8 cellular contexts compared by ENCODE assay signal in the genomic region with DNA sequence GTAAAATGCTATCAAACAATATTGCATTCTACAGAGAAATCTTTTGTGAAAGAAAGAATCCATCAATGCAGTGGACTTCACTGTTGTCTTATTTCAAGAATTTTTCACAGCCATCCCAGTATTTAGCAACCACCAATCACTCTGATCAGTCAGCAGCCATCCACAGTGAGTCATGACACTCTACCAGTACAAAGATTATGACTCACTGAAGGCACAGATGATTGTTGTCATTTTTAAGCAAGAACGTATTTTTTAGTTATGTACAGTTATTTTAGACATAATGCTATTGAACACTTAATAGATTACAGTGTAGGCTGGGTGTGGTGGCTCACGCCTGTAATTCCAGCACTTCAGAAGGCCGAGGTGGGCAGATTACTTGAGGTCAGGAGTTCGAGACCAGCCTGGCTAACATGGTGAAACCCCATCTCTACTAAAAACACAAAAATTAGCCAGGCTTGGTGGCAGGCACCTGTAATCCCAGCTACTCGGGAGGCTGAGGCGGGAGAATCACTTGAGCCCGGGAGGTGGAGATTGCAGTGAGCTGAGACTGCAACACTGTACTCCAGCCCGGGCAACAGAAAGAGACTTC. TPM values are rescaled to one million over a fixed set of nuclear protein-coding genes. Genes with fewer than 3 reads are reported as not detected.
DNase-seq lines count a peak whose midpoint lies in the region; ATAC-seq and TF ChIP-seq lines count a peak whose summit lies in the region.
"Not testable (repeated sequence)": the region's sequence is repeated elsewhere in the genome, so short reads cannot be mapped to it uniquely, and the experiment has no call there.

No MANE protein-coding gene starts in this region.

- not testable (repeated sequence) for TF ChIP-seq CTCF in choroid plexus epithelial cell (conservative IDR thresholded peaks at IDR 0.05; ENCODE audit: low read depth, low read length)

- H3K27ac Mint-ChIP-seq in activated T-helper 17 cell treated with anti-CD3 and anti-CD28 coated beads, Interleukin-2, amount 50 U/mL, for 72 hours, result not testable (repeated sequence)

- H3K4me3 ChIP-seq in choroid plexus epithelial cell (ENCODE audit: low read depth, low read length), result not testable (repeated sequence)

- H3K4me1 Mint-ChIP-seq in activated T-helper 17 cell treated with anti-CD3 and anti-CD28 coated beads, Interleukin-2, amount 50 U/mL, for 72 hours, result not testable (repeated sequence)

- H3K9me3 Mint-ChIP-seq in activated T-helper 17 cell treated with anti-CD3 and anti-CD28 coated beads, Interleukin-2, amount 50 U/mL, for 72 hours, result not testable (repeated sequence)

- not testable (repeated sequence) for H3K4me3 Mint-ChIP-seq in activated T-helper 17 cell treated with anti-CD3 and anti-CD28 coated beads, Interleukin-2, amount 50 U/mL, for 72 hours

- not testable (repeated sequence) for H3K36me3 Mint-ChIP-seq in activated T-helper 17 cell treated with anti-CD3 and anti-CD28 coated beads, Interleukin-2, amount 50 U/mL, for 72 hours (ENCODE audit: low read depth)

- ATAC-seq in activated T-helper 17 cell treated with anti-CD3 and anti-CD28 coated beads, Interleukin-2, amount 50 U/mL, for 72 hours (replicated peaks), result peak; percentile 93

- peak; percentile 35 for DNase-seq in 8988T
- DNase-seq in Daoy (ENCODE audit: low read depth), result peak; percentile 69
- peak; percentile 85 for DNase-seq in M059J (ENCODE audit: low read depth)
- DNase-seq in SIG-M5 (lab: John Stamatoyannopoulos, UW), result peak; percentile 46
- DNase-seq in choroid plexus epithelial cell (ENCODE audit: low read depth), result peak; percentile 88
- DNase-seq in foreskin melanocyte, result peak; percentile 46
- DNase-seq in pulmonary artery endothelial cell (ENCODE audit: low read depth, low spot score), result peak; percentile 56

- H3K27me3 Mint-ChIP-seq in activated T-helper 17 cell treated with anti-CD3 and anti-CD28 coated beads, Interleukin-2, amount 50 U/mL, for 72 hours, result not testable (repeated sequence)

RNA-seq across cellular contexts. Expression of a gene that starts 46.6 kb away (rescaled TPM):
- 48.6 and 61.0 TPM in 2 replicates for total RNA-seq in Daoy (2014; rRNA removed; shearing (Covaris generic))
- total RNA-seq in M059J (2014; rRNA removed; shearing (Covaris generic)), result 76.9 and 98.6 TPM in 2 replicates
- 10 to 100 TPM; 40.0 to 43.9 TPM for total RNA-seq in activated T-helper 17 cell treated with anti-CD3 and anti-CD28 coated beads, Interleukin-2, amount 50 U/mL, for 72 hours
- total RNA-seq in pulmonary artery endothelial cell, result 43.8 and 54.1 TPM in 2 replicates

Comparison
In these comparisons a context has a peak if more than half of its experiments do, and no peak if none do; other contexts are left out.
1. DNase-seq: peak in every context shown above with its lines; median percentile 88 in choroid plexus epithelial cell; 85 in M059J; 69 in Daoy; 56 in pulmonary artery endothelial cell; 46 in SIG-M5; 46 in foreskin melanocyte; 35 in 8988T.